Comparison of ENCODE assay signal across 20 cellular contexts in genomic region chr1:94953741-94954140, GRCh38. TPM values are rescaled to one million over a fixed set of nuclear protein-coding genes. Genes with fewer than 3 reads are reported as not detected.
DNase-seq lines count a peak whose midpoint lies in the region; ATAC-seq and TF ChIP-seq lines count a peak whose summit lies in the region.
"Had no signal": no experiment of that assay in that cellular context is flagged by ENCODE, and none has a peak within 500 bp of the region (broad histone marks: within the 10 kb centered on the region; RNA-seq: fewer than 3 reads in every experiment).

No MANE protein-coding gene starts in this region.

- ATAC-seq in heart left ventricle (no peak), HG03469 (IDR thresholded peaks at IDR 0.05; ENCODE audit: unreplicated experiment) (no peak), GM21786 (IDR thresholded peaks at IDR 0.05; ENCODE audit: unreplicated experiment) (no peak)
- no peak for ATAC-seq in activated T-helper 17 cell treated with anti-CD3 and anti-CD28 coated beads, Interleukin-2, amount 50 U/mL, for 72 hours (replicated peaks)

- TF ChIP-seq POLR2A in heart left ventricle (IDR thresholded peaks at IDR 0.05): no peak
- TF ChIP-seq POLR2A in sigmoid colon (IDR thresholded peaks at IDR 0.05): no peak

- no peak for DNase-seq in right atrium auricular region (ENCODE audit: low spot score)
- DNase-seq in heart left ventricle: no peak
- DNase-seq in iris pigment epithelial cell (ENCODE audit: low read depth): peak; percentile 48
- no peak for DNase-seq in sigmoid colon
- no peak for DNase-seq in NCI-H748 treated with DMSO at 0.1 percent for 48 hours (lab: John Stamatoyannopoulos, UW)
- DNase-seq: 8988T; BE2C; CD4-positive, CD25-positive, alpha-beta regulatory T cell; COR-L47; DMS 273 treated with DMSO at 0.1 percent for 48 hours; GDM1; GM23248; HCEC 1CT; KBM-7; NCI-H1105; NCI-H2081; NCI-H2171 treated with DMSO at 0.1 percent for 48 hours had no signal

- H3K4me3 ChIP-seq in right atrium auricular region (no peak overlapping the region), heart left ventricle (no peak overlapping the region), sigmoid colon (no peak overlapping the region)
- H3K4me3 ChIP-seq: GM23248 had no signal

- no peaks in the 10 kb centered on the region for H3K36me3 Mint-ChIP-seq in activated T-helper 17 cell treated with anti-CD3 and anti-CD28 coated beads, Interleukin-2, amount 50 U/mL, for 72 hours (ENCODE audit: low read depth)
- H3K36me3 Mint-ChIP-seq: CD4-positive, CD25-positive, alpha-beta regulatory T cell had no signal

- no peak for TF ChIP-seq EP300 in sigmoid colon (IDR thresholded peaks at IDR 0.05)

- no peak overlapping the region for H3K4me3 Mint-ChIP-seq in activated T-helper 17 cell treated with anti-CD3 and anti-CD28 coated beads, Interleukin-2, amount 50 U/mL, for 72 hours
- H3K4me3 Mint-ChIP-seq: CD4-positive, CD25-positive, alpha-beta regulatory T cell had no signal

- no peaks in the 10 kb centered on the region for H3K36me3 ChIP-seq in right atrium auricular region
- H3K36me3 ChIP-seq in heart left ventricle: no peaks in the 10 kb centered on the region
- H3K36me3 ChIP-seq in sigmoid colon: no peaks in the 10 kb centered on the region
- H3K36me3 ChIP-seq: BE2C had no signal

- H3K27me3 ChIP-seq in right atrium auricular region (no peaks in the 10 kb centered on the region), heart left ventricle (no peaks in the 10 kb centered on the region), sigmoid colon (no peaks in the 10 kb centered on the region)
- H3K27me3 ChIP-seq: BE2C had no signal

- H3K9me3 ChIP-seq in right atrium auricular region (no peaks in the 10 kb centered on the region), heart left ventricle (peaks cover 0 to 5% (median 0%) of the 10 kb centered on the region in 12 donors), sigmoid colon (no peaks in the 10 kb centered on the region)
- H3K9me3 ChIP-seq: BE2C had no signal

- H3K27ac Mint-ChIP-seq in activated T-helper 17 cell treated with anti-CD3 and anti-CD28 coated beads, Interleukin-2, amount 50 U/mL, for 72 hours: no peak overlapping the region
- H3K27ac Mint-ChIP-seq: CD4-positive, CD25-positive, alpha-beta regulatory T cell had no signal

- WGBS in heart left ventricle, 4 donors: 70 to 77% (median 76%) methylated on average over 6 of the region's 6 CpGs
- 57 to 76% methylated on average over 6 of the region's 6 CpGs for WGBS in sigmoid colon, 2 donors

- intact Hi-C loops in heart left ventricle (cut with DNase I) (no loop called here), sigmoid colon (cut with DNase I) (no loop called here)

- H3K27me3 Mint-ChIP-seq in activated T-helper 17 cell treated with anti-CD3 and anti-CD28 coated beads, Interleukin-2, amount 50 U/mL, for 72 hours: no peaks in the 10 kb centered on the region

- H3K9me3 Mint-ChIP-seq in activated T-helper 17 cell treated with anti-CD3 and anti-CD28 coated beads, Interleukin-2, amount 50 U/mL, for 72 hours: no peaks in the 10 kb centered on the region

- H3K27ac ChIP-seq in right atrium auricular region (peak overlapping the region; percentile 72 to 83), heart left ventricle (peak overlapping the region in 4 of 12 donors; percentile 61 to 85 (median 72)), sigmoid colon (peak overlapping the region in 3 of 4 donors; percentile 16 to 74 (median 68))
- H3K27ac ChIP-seq: GM23248 had no signal

- H3K4me1 ChIP-seq in right atrium auricular region (peaks cover 0 to 42% of the 10 kb centered on the region in 2 donors), heart left ventricle (peaks cover 6 to 51% (median 28%) of the 10 kb centered on the region in 12 donors), sigmoid colon (peaks cover 0 to 32% (median 28%) of the 10 kb centered on the region in 4 donors)

- TF ChIP-seq CTCF in right atrium auricular region (IDR thresholded peaks at IDR 0.05) (no peak), heart left ventricle (IDR thresholded peaks at IDR 0.05) (no peak), sigmoid colon (IDR thresholded peaks at IDR 0.05) (no peak)

- H3K4me1 Mint-ChIP-seq in activated T-helper 17 cell treated with anti-CD3 and anti-CD28 coated beads, Interleukin-2, amount 50 U/mL, for 72 hours: no peaks in the 10 kb centered on the region

RNA-seq across cellular contexts. Expression of gene CNN3, which starts 26.8 kb away (rescaled TPM):
- 100 to 1,000 TPM in 1 of 2 donors, 10 to 100 TPM in 1; 82.2 to 124 TPM for total RNA-seq in right atrium auricular region
- 100 to 1,000 TPM in 1 of 9 donors, 10 to 100 TPM in 8; 53.0 to 115 (median 74.1) TPM for total RNA-seq in heart left ventricle
- 10 to 100 TPM; 23.8 to 63.4 TPM for polyA plus RNA-seq in heart left ventricle
- 100 to 1,000 TPM; 157 to 247 (median 170) TPM for total RNA-seq in sigmoid colon
- 10 to 100 TPM; 58.3 to 96.4 (median 80.2) TPM for polyA plus RNA-seq in sigmoid colon
- under 1 TPM; 0.24 to 0.93 TPM for total RNA-seq in activated T-helper 17 cell treated with anti-CD3 and anti-CD28 coated beads, Interleukin-2, amount 50 U/mL, for 72 hours

Comparison
In these comparisons a context has a peak if more than half of its experiments do, and no peak if none do; other contexts are left out.
1. RNA of gene CNN3, which starts 26.8 kb away (total RNA-seq): 157 to 247 TPM in sigmoid colon, 82.2 to 124 TPM in right atrium auricular region and 53.0 to 115 TPM in heart left ventricle; 0.24 to 0.93 TPM in activated T-helper 17 cell treated with anti-CD3 and anti-CD28 coated beads, Interleukin-2, amount 50 U/mL, for 72 hours; every median in the first group is over 10 times any median in the second.